ENCODE assay signal across 8 cellular contexts in genomic region chr3:195657475-195658372, GRCh38.
A peak's percentile ranks its signal among the peaks of the same experiment; 100 is the strongest.
DNase-seq lines count a peak whose midpoint lies in the region; ATAC-seq and TF ChIP-seq lines count a peak whose summit lies in the region.
"Not testable (repeated sequence)": the region's sequence is repeated elsewhere in the genome, so short reads cannot be mapped to it uniquely, and the experiment has no call there.

No MANE protein-coding gene starts in this region.

- not testable (repeated sequence) for H3K4me1 ChIP-seq in muscle layer of duodenum (ENCODE audit: control insufficient read depth in 1 of 2, insufficient read depth in 2 of 2, low read length in 2 of 2)

- H3K4me3 ChIP-seq in foreskin fibroblast (ENCODE audit: low read depth in 1 of 2, low read length in 2 of 2) (peak overlapping the region; percentile 44 to 59), muscle layer of duodenum (ENCODE audit: low read depth in 1 of 2, low read length in 2 of 2) (peak overlapping the region; percentile 11 to 62)

- POLR2A ChIA-PET in T-cell (lab: Charles Lee): not testable (repeated sequence)

- DNase-seq in CD1c-positive myeloid dendritic cell (ENCODE audit: extremely low spot score) (peak; percentile 88), T-cell (peak; percentile 53 to 92 (median 74)), foreskin fibroblast (peak; percentile 65 to 84)
- peak; percentile 84 to 90 for DNase-seq in stimulated activated CD4-positive, alpha-beta T cell treated with anti-CD3 and anti-CD28 coated beads, Interleukin-4, amount 100 ng/mL, for 48 hours (ENCODE audit: low read depth in 2 of 2)

- CTCF ChIA-PET in T-cell (lab: Charles Lee): not testable (repeated sequence)

- not testable (repeated sequence) for H3K36me3 ChIP-seq in muscle layer of duodenum (ENCODE audit: control insufficient read depth in 1 of 2, insufficient read depth in 2 of 2, low read length in 2 of 2)

- TF ChIP-seq CTCF in foreskin fibroblast (IDR thresholded peaks at IDR 0.05; ENCODE audit: low read depth, low read length): not testable (repeated sequence)

- ATAC-seq in GM19468 (IDR thresholded peaks at IDR 0.05; ENCODE audit: extremely low read depth, unreplicated experiment) (peak; percentile 44), HG03342 (IDR thresholded peaks at IDR 0.05; ENCODE audit: unreplicated experiment) (peak; percentile 74), T-cell (replicated peaks in 1 of 4) (peak; percentile 89 to 92 (median 92))

- H3K9me3 ChIP-seq in muscle layer of duodenum (ENCODE audit: control insufficient read depth in 1 of 2, low read length in 2 of 2): not testable (repeated sequence)

- not testable (repeated sequence) for H3K36me3 Mint-ChIP-seq in T-cell; activated naive CD8-positive, alpha-beta T cell

- not testable (repeated sequence) for H3K9me3 Mint-ChIP-seq in T-cell; activated naive CD8-positive, alpha-beta T cell (ENCODE audit: low read depth)

- H3K27ac Mint-ChIP-seq in T-cell: peak overlapping the region; percentile 73 to 85
- H3K27ac Mint-ChIP-seq in activated naive CD8-positive, alpha-beta T cell: peak overlapping the region; percentile 89

- H3K4me3 Mint-ChIP-seq in T-cell: peak overlapping the region; percentile 76 to 88 (median 83)
- peak overlapping the region; percentile 89 for H3K4me3 Mint-ChIP-seq in activated naive CD8-positive, alpha-beta T cell

- H3K27me3 Mint-ChIP-seq in T-cell; activated naive CD8-positive, alpha-beta T cell: not testable (repeated sequence)

- not testable (repeated sequence) for H3K27ac ChIP-seq in muscle layer of duodenum (ENCODE audit: low read length)

- peaks cover 0 to 10% (median 2%) of the 10 kb centered on the region in 3 donors for H3K4me1 Mint-ChIP-seq in T-cell
- not testable (repeated sequence) for H3K4me1 Mint-ChIP-seq in activated naive CD8-positive, alpha-beta T cell (ENCODE audit: low read depth)

- not testable (repeated sequence) for H3K27me3 ChIP-seq in muscle layer of duodenum (ENCODE audit: low read depth, low read length)
